8 cellular contexts compared by ENCODE assay signal in genomic region chr9:93302586-93303257, GRCh38.
DNase-seq lines count a peak whose midpoint lies in the region; ATAC-seq and TF ChIP-seq lines count a peak whose summit lies in the region.

No MANE protein-coding gene starts in this region.

- no peak overlapping the region for H3K18ac ChIP-seq in neuronal stem cell (ENCODE audit: low read length)

- H3K79me1 ChIP-seq in neuronal stem cell (ENCODE audit: low read depth, low read length), result peaks cover 4% of the 10 kb centered on the region

- no peaks in the 10 kb centered on the region for H3K9me3 ChIP-seq in neuronal stem cell (replicated peaks in 1 of 2; ENCODE audit: control insufficient read depth in 2 of 2, insufficient read depth in 1 of 2, low read depth in 1 of 2, low read length in 2 of 2)
- H3K9me3 ChIP-seq in upper lobe of left lung, result no peaks in the 10 kb centered on the region

- no peak for TF ChIP-seq POLR2A in upper lobe of left lung (IDR thresholded peaks at IDR 0.05)

- no peak overlapping the region for H2BK120ac ChIP-seq in neuronal stem cell (ENCODE audit: low read depth, low read length)

- peak overlapping the region; percentile 78 for H2AK5ac ChIP-seq in neuronal stem cell (ENCODE audit: low read depth, low read length)

- H3K4me2 ChIP-seq in neuronal stem cell (ENCODE audit: insufficient read depth, low read length, poor library complexity, severe bottlenecking), result no peak overlapping the region

- H3K9ac ChIP-seq in neuronal stem cell (ENCODE audit: low read depth, low read length, poor library complexity), result no peak overlapping the region

- WGBS in neuronal stem cell (ENCODE audit: extremely low coverage in 2 of 2, insufficient read length in 2 of 2, insufficient replicate concordance in 1 of 2), 2 donors, result no CpG with 5 or more reads among the region's 6 CpGs
- 74 to 85% methylated on average over 6 of the region's 6 CpGs for WGBS in upper lobe of left lung, 2 donors

- H3K27me3 ChIP-seq in neuronal stem cell (ENCODE audit: control insufficient read depth in 3 of 3, insufficient read depth in 3 of 3, low read depth in 1 of 3, low read length in 3 of 3) (no peaks in the 10 kb centered on the region), upper lobe of left lung (no peaks in the 10 kb centered on the region)

- H3K27ac ChIP-seq in neuronal stem cell (replicated peaks; ENCODE audit: low read length) (no peak overlapping the region), upper lobe of left lung (no peak overlapping the region)

- ATAC-seq in upper lobe of left lung (ENCODE audit: low FRiP score in 2 of 2), result peak in 1 of 2 donors; percentile 57

- TF ChIP-seq CTCF in AG09309 (IDR thresholded peaks at IDR 0.05; ENCODE audit: control insufficient read depth, insufficient read depth, low read depth, low read length, missing control alignments) (peak; percentile 52), GM20000 (IDR thresholded peaks at IDR 0.05; ENCODE audit: extremely low read depth, missing control alignments) (peak; percentile 51), upper lobe of left lung (IDR thresholded peaks at IDR 0.05) (peak; percentile 23 to 66 (median 54))

- no peak overlapping the region for H2BK5ac ChIP-seq in neuronal stem cell (ENCODE audit: low read length)

- TF ChIP-seq EP300 in upper lobe of left lung (IDR thresholded peaks at IDR 0.05), result no peak

- H3K14ac ChIP-seq in neuronal stem cell (ENCODE audit: low read length), result no peak overlapping the region

- H3K4me3 ChIP-seq in AG09309 (ENCODE audit: control insufficient read depth, low read depth, low read length), result no peak overlapping the region
- no peak overlapping the region for H3K4me3 ChIP-seq in neuronal stem cell (ENCODE audit: low read length in 2 of 2)
- no peak overlapping the region for H3K4me3 ChIP-seq in upper lobe of left lung

- H4K8ac ChIP-seq in neuronal stem cell (ENCODE audit: low read depth, low read length), result no peak overlapping the region

- peaks cover 0 to 6% of the 10 kb centered on the region in 2 donors for H3K36me3 ChIP-seq in neuronal stem cell (replicated peaks in 1 of 2; ENCODE audit: control insufficient read depth in 2 of 2, insufficient read depth in 2 of 2, low read length in 2 of 2)
- no peaks in the 10 kb centered on the region for H3K36me3 ChIP-seq in upper lobe of left lung

- H3K4me1 ChIP-seq in neuronal stem cell (ENCODE audit: control insufficient read depth in 2 of 2, insufficient read depth in 1 of 2, low read depth in 1 of 2, low read length in 2 of 2) (peaks cover 4 to 7% of the 10 kb centered on the region in 2 donors), upper lobe of left lung (peaks cover 0 to 9% (median 7%) of the 10 kb centered on the region in 4 donors)

- H4K91ac ChIP-seq in neuronal stem cell (ENCODE audit: low read depth, low read length, poor library complexity), result no peak overlapping the region

- no peak overlapping the region for H3K23ac ChIP-seq in neuronal stem cell (ENCODE audit: low read depth, low read length, poor library complexity)

- H2AFZ ChIP-seq in neuronal stem cell (ENCODE audit: low read length), result no peak overlapping the region

- DNase-seq in AG09309 (ENCODE audit: low read depth), result no peak
- peak; percentile 83 for DNase-seq in GM20000 (ENCODE audit: low spot score)
- peak; percentile 43 to 50 for DNase-seq in NOMO-1 (lab: John Stamatoyannopoulos, UW; ENCODE audit: unreplicated experiment in 2 of 2)
- DNase-seq in activated T-cell treated with anti-CD3 and anti-CD28 coated beads for 1 hour (ENCODE audit: low read depth), result peak; percentile 29
- DNase-seq in fibroblast of gingiva (ENCODE audit: low read depth), result peak; percentile 48
- DNase-seq in neuronal stem cell (ENCODE audit: low spot score), result peak; percentile 23
- peak in 1 of 2 donors; percentile 57 for DNase-seq in upper lobe of left lung
- no peak for DNase-seq in C1 segment of cervical spinal cord (lab: John Stamatoyannopoulos, UW)

- H3K4ac ChIP-seq in neuronal stem cell (ENCODE audit: low read length), result no peak overlapping the region

- H2BK12ac ChIP-seq in neuronal stem cell (ENCODE audit: low read length), result no peak overlapping the region

- H2BK15ac ChIP-seq in neuronal stem cell (ENCODE audit: low read length), result no peak overlapping the region

Comparison
In these comparisons a context has a peak if more than half of its experiments do, and no peak if none do; other contexts are left out.
1. DNase-seq: peak in GM20000 (single experiment), NOMO-1 (2 of 2), activated T-cell treated with anti-CD3 and anti-CD28 coated beads for 1 hour (single experiment), fibroblast of gingiva (single experiment) and neuronal stem cell (single experiment); none in AG09309 (single experiment) and C1 segment of cervical spinal cord (0 of 14).
2. Peak in every context shown above with its lines, with median percentiles within 50 percentile points of each other: CTCF ChIP-seq.